15 cellular contexts compared by ENCODE assay signal in the genomic region with DNA sequence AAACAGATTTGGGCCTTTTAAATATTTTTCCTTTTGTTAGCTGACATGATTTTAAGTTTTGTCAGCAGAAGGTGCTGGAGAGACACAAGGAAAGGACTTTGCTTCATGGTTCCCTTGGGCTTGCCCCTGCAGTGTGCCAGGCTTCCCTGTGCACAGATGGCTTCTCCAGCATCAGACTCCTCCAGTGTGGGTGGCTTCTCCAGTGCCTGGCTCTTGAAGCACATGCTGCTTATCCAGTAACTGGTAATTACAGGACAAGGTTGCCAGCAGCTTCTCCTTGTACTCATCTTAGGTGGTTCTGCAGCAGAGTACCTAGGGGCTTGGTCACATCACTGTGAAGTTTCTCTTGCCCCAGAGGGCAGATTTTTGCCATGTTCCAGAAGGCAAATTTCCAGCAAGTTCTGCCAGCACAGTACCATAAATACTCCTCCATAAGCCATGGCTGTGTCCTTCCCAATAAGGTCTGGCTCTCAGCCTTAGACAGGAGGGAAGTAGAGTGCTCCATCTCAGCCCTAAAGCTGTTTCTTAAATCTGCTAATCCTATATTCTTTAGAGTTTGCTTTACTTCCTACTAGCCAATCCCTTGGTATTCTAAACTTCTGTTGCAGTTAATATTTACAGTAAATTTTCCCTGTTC.
DNase-seq lines count a peak whose midpoint lies in the region; ATAC-seq lines count a peak whose summit lies in the region.
"Had no signal": no experiment of that assay in that cellular context is flagged by ENCODE, and none has a peak within 500 bp of the region (broad histone marks: within the 10 kb centered on the region; RNA-seq: fewer than 3 reads in every experiment).

No MANE protein-coding gene starts in this region.

- H3K4me2 ChIP-seq in GM23248 (ENCODE audit: unreplicated experiment), result no peak overlapping the region
- H3K4me2 ChIP-seq: KMS-11 had no signal

- DNase-seq in Ammon's horn (ENCODE audit: low spot score), result peak; percentile 63
- peak; percentile 3 for DNase-seq in GM23248
- DNase-seq in cerebellum (ENCODE audit: low spot score), result peak; percentile 56
- peak; percentile 44 for DNase-seq in middle frontal gyrus (ENCODE audit: extremely low spot score, low spot score)
- no peak for DNase-seq in NCI-H146 (lab: John Stamatoyannopoulos, UW)
- DNase-seq in H4 (ENCODE audit: low spot score), result no peak
- DNase-seq in activated T-cell treated with anti-CD3 and anti-CD28 coated beads, Interleukin-2, amount 50 U/mL, for 4 hours, result no peak
- DNase-seq: activated CD8-positive, alpha-beta memory T cell treated with anti-CD3 and anti-CD28 coated beads for 24 hours; GF-D8; NCI-H1930; Peyer's patch; stimulated activated CD4-positive, alpha-beta T cell treated with anti-CD3 and anti-CD28 coated beads, Interleukin-4, amount 100 ng/mL, for 1 hour had no signal

- peaks cover 59% of the 10 kb centered on the region for H3K79me2 ChIP-seq in GM23248 (ENCODE audit: insufficient read depth)

- no peak overlapping the region for H3K9ac ChIP-seq in GM23248
- H3K9ac ChIP-seq: KMS-11 had no signal

- no peaks in the 10 kb centered on the region for H3K9me2 ChIP-seq in GM23248 (ENCODE audit: insufficient read depth)

- peaks cover 13% of the 10 kb centered on the region; the same call in 1 of the 2 replicates for H3F3A ChIP-seq in GM23248 (ENCODE audit: insufficient read depth)

- peaks cover 34% of the 10 kb centered on the region for H3K36me3 ChIP-seq in GM23248 (ENCODE audit: low read depth)

- H3K27me3 ChIP-seq in GM23248 (replicated peaks; ENCODE audit: insufficient read depth), result no peaks in the 10 kb centered on the region
- H3K27me3 ChIP-seq: Peyer's patch had no signal

- H3K4me1 ChIP-seq in GM23248 (ENCODE audit: insufficient read depth), result no peaks in the 10 kb centered on the region
- H3K4me1 ChIP-seq: Peyer's patch had no signal

- no peaks in the 10 kb centered on the region for H3K9me3 ChIP-seq in GM23248 (ENCODE audit: low read depth)
- H3K9me3 ChIP-seq: Peyer's patch had no signal

- H3K27me3 Mint-ChIP-seq in activated T-cell treated with anti-CD3 and anti-CD28 coated beads, Interleukin-2, amount 50 U/mL, for 4 hours (ENCODE audit: low read depth), result no peaks in the 10 kb centered on the region
- H3K27me3 Mint-ChIP-seq: memory B cell had no signal

- in situ Hi-C loops in GM23248 (cut with MboI), result no loop called here

- no peaks in the 10 kb centered on the region for H3K9me3 Mint-ChIP-seq in activated T-cell treated with anti-CD3 and anti-CD28 coated beads, Interleukin-2, amount 50 U/mL, for 4 hours
- H3K9me3 Mint-ChIP-seq: memory B cell had no signal

- peaks cover 6% of the 10 kb centered on the region for H3K4me1 Mint-ChIP-seq in activated T-cell treated with anti-CD3 and anti-CD28 coated beads, Interleukin-2, amount 50 U/mL, for 4 hours (ENCODE audit: low read depth)

- H3K4me3 Mint-ChIP-seq in activated T-cell treated with anti-CD3 and anti-CD28 coated beads, Interleukin-2, amount 50 U/mL, for 4 hours, result no peak overlapping the region
- H3K4me3 Mint-ChIP-seq: memory B cell had no signal

- H4K20me1 ChIP-seq in GM23248 (ENCODE audit: insufficient read depth), result 0 out of 2 replicates have a peak, but pooled peaks cover 5% of the 10 kb centered on the region

- H3K27ac ChIP-seq in GM23248, result no peak overlapping the region
- H3K27ac ChIP-seq: KMS-11 had no signal

- H2AFZ ChIP-seq in GM23248, result no peak overlapping the region

- no peak overlapping the region for H3K4me3 ChIP-seq in GM23248
- H3K4me3 ChIP-seq: Peyer's patch had no signal

- ATAC-seq in HG03280 (IDR thresholded peaks at IDR 0.05; ENCODE audit: unreplicated experiment), result no peak
- no peak for ATAC-seq in activated T-cell treated with anti-CD3 and anti-CD28 coated beads, Interleukin-2, amount 50 U/mL, for 4 hours

- peaks cover 14% of the 10 kb centered on the region for H3K36me3 Mint-ChIP-seq in activated T-cell treated with anti-CD3 and anti-CD28 coated beads, Interleukin-2, amount 50 U/mL, for 4 hours (ENCODE audit: insufficient read depth)

Comparison
In these comparisons a context has a peak if more than half of its experiments do, and no peak if none do; other contexts are left out.
1. DNase-seq: peak in Ammon's horn (single experiment), GM23248 (single experiment), cerebellum (single experiment) and middle frontal gyrus (single experiment); none in NCI-H146 (single experiment), H4 (single experiment) and activated T-cell treated with anti-CD3 and anti-CD28 coated beads, Interleukin-2, amount 50 U/mL, for 4 hours (single experiment).